In genomic region chr14:35122696-35123387, GRCh38 we compare ENCODE assay signal across 1 cellular context.
TF ChIP-seq lines count a peak whose summit lies in the region.

No MANE protein-coding gene starts in this region.

TF ChIP-seq in HEK293, 187 proteins besides CTCF, POLR2A, EP300 and RAD21 (continued from another document):
- TF ChIP-seq, protein P1, sequence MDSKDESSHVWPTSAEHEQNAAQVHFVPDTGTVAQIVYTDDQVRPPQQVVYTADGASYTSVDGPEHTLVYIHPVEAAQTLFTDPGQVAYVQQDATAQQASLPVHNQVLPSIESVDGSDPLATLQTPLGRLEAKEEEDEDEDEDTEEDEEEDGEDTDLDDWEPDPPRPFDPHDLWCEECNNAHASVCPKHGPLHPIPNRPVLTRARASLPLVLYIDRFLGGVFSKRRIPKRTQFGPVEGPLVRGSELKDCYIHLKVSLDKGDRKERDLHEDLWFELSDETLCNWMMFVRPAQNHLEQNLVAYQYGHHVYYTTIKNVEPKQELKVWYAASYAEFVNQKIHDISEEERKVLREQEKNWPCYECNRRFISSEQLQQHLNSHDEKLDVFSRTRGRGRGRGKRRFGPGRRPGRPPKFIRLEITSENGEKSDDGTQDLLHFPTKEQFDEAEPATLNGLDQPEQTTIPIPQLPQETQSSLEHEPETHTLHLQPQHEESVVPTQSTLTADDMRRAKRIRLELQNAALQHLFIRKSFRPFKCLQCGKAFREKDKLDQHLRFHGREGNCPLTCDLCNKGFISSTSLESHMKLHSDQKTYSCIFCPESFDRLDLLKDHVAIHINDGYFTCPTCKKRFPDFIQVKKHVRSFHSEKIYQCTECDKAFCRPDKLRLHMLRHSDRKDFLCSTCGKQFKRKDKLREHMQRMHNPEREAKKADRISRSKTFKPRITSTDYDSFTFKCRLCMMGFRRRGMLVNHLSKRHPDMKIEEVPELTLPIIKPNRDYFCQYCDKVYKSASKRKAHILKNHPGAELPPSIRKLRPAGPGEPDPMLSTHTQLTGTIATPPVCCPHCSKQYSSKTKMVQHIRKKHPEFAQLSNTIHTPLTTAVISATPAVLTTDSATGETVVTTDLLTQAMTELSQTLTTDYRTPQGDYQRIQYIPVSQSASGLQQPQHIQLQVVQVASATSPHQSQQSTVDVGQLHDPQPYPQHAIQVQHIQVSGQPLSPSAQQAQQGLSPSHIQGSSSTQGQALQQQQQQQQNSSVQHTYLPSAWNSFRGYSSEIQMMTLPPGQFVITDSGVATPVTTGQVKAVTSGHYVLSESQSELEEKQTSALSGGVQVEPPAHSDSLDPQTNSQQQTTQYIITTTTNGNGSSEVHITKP (tag by site-specific recombination; IDR thresholded peaks at IDR 0.05): peak; percentile 19; the same call in 1 of the 2 replicates
- TF ChIP-seq ZBTB48 (tag by site-specific recombination; IDR thresholded peaks at IDR 0.05) (peak; percentile 78; the same call in 1 of the 2 replicates), ZNF677 (tag by site-specific recombination; IDR thresholded peaks at IDR 0.05) (no peak), ZNF354C (tag by site-specific recombination; IDR thresholded peaks at IDR 0.05; ENCODE audit: borderline replicate concordance, low read depth) (no peak), PRDM1 (tag by site-specific recombination; IDR thresholded peaks at IDR 0.05) (no peak), ZBTB17 (tag by site-specific recombination; IDR thresholded peaks at IDR 0.05) (peak; percentile 65), ZBTB7A (tag by site-specific recombination; IDR thresholded peaks at IDR 0.05; ENCODE audit: low read depth) (no peak), ZSCAN23 (tag by site-specific recombination; IDR thresholded peaks at IDR 0.05) (no peak), KLF1 (tag by site-specific recombination; IDR thresholded peaks at IDR 0.05) (peak; percentile 7; the same call in 1 of the 2 replicates), ZNF654 (tag by site-specific recombination; IDR thresholded peaks at IDR 0.05; ENCODE audit: low read depth) (no peak), ZFP3 (tag by site-specific recombination; IDR thresholded peaks at IDR 0.05; ENCODE audit: low read depth) (no peak)
- TF ChIP-seq, protein P2, sequence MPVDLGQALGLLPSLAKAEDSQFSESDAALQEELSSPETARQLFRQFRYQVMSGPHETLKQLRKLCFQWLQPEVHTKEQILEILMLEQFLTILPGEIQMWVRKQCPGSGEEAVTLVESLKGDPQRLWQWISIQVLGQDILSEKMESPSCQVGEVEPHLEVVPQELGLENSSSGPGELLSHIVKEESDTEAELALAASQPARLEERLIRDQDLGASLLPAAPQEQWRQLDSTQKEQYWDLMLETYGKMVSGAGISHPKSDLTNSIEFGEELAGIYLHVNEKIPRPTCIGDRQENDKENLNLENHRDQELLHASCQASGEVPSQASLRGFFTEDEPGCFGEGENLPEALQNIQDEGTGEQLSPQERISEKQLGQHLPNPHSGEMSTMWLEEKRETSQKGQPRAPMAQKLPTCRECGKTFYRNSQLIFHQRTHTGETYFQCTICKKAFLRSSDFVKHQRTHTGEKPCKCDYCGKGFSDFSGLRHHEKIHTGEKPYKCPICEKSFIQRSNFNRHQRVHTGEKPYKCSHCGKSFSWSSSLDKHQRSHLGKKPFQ (tag by site-specific recombination; IDR thresholded peaks at IDR 0.05): no peak
TF ChIP-seq in HEK293: peak in this region for 8.
